In the genomic region with DNA sequence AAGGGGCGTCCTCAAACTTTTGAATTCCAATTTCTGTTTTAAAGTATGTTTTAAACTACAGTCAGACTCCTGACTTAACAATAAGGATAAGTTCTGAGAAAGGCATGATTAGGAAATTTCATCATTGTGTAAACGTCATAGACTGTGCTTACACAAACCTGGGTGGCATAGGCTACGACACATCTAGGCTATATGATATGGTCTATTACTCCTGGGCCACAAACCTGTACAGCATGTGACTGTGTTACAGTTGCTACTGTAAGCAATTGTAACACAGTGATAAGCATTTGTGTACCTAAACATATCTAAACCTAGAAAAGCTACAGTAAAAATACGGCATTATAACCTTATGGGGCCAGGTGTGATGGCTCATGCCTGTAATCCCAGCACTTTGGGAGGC, we compare ENCODE assay signal across 17 cellular contexts. TPM values are rescaled to one million over a fixed set of nuclear protein-coding genes. Genes with fewer than 3 reads are reported as not detected.
DNase-seq lines count a peak whose midpoint lies in the region; ATAC-seq, FAIRE-seq and TF ChIP-seq lines count a peak whose summit lies in the region.
"Had no signal": no experiment of that assay in that cellular context is flagged by ENCODE, and none has a peak within 500 bp of the region (broad histone marks: within the 10 kb centered on the region; RNA-seq: fewer than 3 reads in every experiment).

No MANE protein-coding gene starts in this region.

- TF ChIP-seq RAD21 in IMR-90 (IDR thresholded peaks at IDR 0.05; ENCODE audit: low read length): no peak

- H2BK120ac ChIP-seq in IMR-90 (ENCODE audit: low read depth, low read length): no peak overlapping the region

- DNase-seq in IMR-90: peak; percentile 24
- DNase-seq in bronchial epithelial cell (ENCODE audit: low read depth): peak; percentile 42
- DNase-seq in fibroblast of pulmonary artery (ENCODE audit: low read depth): peak; percentile 19
- no peak for DNase-seq in WTC11 (ENCODE audit: low spot score)
- no peak for DNase-seq in activated CD4-positive, alpha-beta T cell treated with anti-CD3 and anti-CD28 coated beads for 4 hours
- DNase-seq in DMS53 (lab: John Stamatoyannopoulos, UW): no peak
- DNase-seq: ACHN; CD4-positive, CD25-positive, alpha-beta regulatory T cell; DMS 273 treated with DMSO at 0.1 percent for 48 hours; DMS79; GOT3 had no signal

- POLR2A ChIA-PET in IMR-90 (lab: Charles Lee; ENCODE audit: unreplicated experiment) (no interaction called here), WTC11 (lab: Charles Lee) (no interaction called here)

- ATAC-seq in IMR-90 (ENCODE audit: low read depth): no peak
- no peak for ATAC-seq in GM18505 (IDR thresholded peaks at IDR 0.05; ENCODE audit: unreplicated experiment)
- no peak for ATAC-seq in WTC11
- ATAC-seq: GM12878 had no signal

- H3K36me3 Mint-ChIP-seq in WTC11: no peaks in the 10 kb centered on the region
- H3K36me3 Mint-ChIP-seq: CD4-positive, CD25-positive, alpha-beta regulatory T cell had no signal

- H3K27me3 Mint-ChIP-seq in WTC11 (ENCODE audit: low read depth): no peaks in the 10 kb centered on the region
- H3K27me3 Mint-ChIP-seq: CD4-positive, CD25-positive, alpha-beta regulatory T cell had no signal

- BruUV-seq in IMR-90 (replicated peaks; lab: Mats Ljungman, UMichigan): no TSS peak

- no peak overlapping the region for H2AK5ac ChIP-seq in IMR-90 (ENCODE audit: low read depth, low read length)

- H3K27me3 ChIP-seq in IMR-90 (ENCODE audit: control insufficient read depth, insufficient read depth, low read length): peaks cover 4% of the 10 kb centered on the region
- H3K27me3 ChIP-seq in bronchial epithelial cell (ENCODE audit: control insufficient read depth, insufficient read depth, low read length): no peaks in the 10 kb centered on the region
- H3K27me3 ChIP-seq in neutrophil: no peaks in the 10 kb centered on the region
- H3K27me3 ChIP-seq: BLaER1 treated with 17β-estradiol and CSF1 and Interleukin-3, amounts not matched to agents 10 nM and 100 nM had no signal

- intact Hi-C loops in IMR-90 (cut with micrococcal nuclease): no loop called here

- no peak overlapping the region for H2BK15ac ChIP-seq in IMR-90 (ENCODE audit: low read depth, low read length)

- no peak overlapping the region for H3K4me3 ChIP-seq in IMR-90 (ENCODE audit: insufficient read depth, low read depth, low read length)
- H3K4me3 ChIP-seq in bronchial epithelial cell (ENCODE audit: low read depth, low read length): no peak overlapping the region
- H3K4me3 ChIP-seq in fibroblast of pulmonary artery (replicated peaks; ENCODE audit: low read depth, low read length): no peak overlapping the region
- H3K4me3 ChIP-seq in neutrophil (ENCODE audit: low read depth in 1 of 2, low read length in 1 of 2): no peak overlapping the region
- H3K4me3 ChIP-seq: BLaER1 treated with 17β-estradiol and CSF1 and Interleukin-3, amounts not matched to agents 10 nM and 100 nM; GM12878; HAP-1 had no signal

- H3K4me3 Mint-ChIP-seq in WTC11: no peak overlapping the region

- WGBS in IMR-90 (ENCODE audit: extremely low coverage in 2 of 2, insufficient read length in 1 of 2), 2 experiments: 60% methylated on average over 2 of the region's 4 CpGs; no CpG with 5 or more reads in 1 of the 2 experiments

- H4K8ac ChIP-seq in IMR-90 (ENCODE audit: low read depth in 2 of 2, low read length in 2 of 2): no peak overlapping the region

- no peak overlapping the region for H4K91ac ChIP-seq in IMR-90 (ENCODE audit: insufficient read depth, low read depth, low read length)

- no peak overlapping the region for H3K4me2 ChIP-seq in IMR-90 (ENCODE audit: low read depth, low read length)
- H3K4me2 ChIP-seq: BLaER1 treated with 17β-estradiol and CSF1 and Interleukin-3, amounts not matched to agents 10 nM and 100 nM had no signal

- H4K5ac ChIP-seq in IMR-90 (ENCODE audit: low read depth, low read length): no peak overlapping the region

- H3K14ac ChIP-seq in IMR-90 (replicated peaks; ENCODE audit: low read depth, low read length): no peak overlapping the region

- no peaks in the 10 kb centered on the region for H3K9me1 ChIP-seq in IMR-90 (ENCODE audit: insufficient read depth, low read length)

- no peak overlapping the region for H3K4ac ChIP-seq in IMR-90 (ENCODE audit: low read depth, low read length)

- H3K36me3 ChIP-seq in IMR-90 (ENCODE audit: control insufficient read depth, insufficient read depth, low read length): no peaks in the 10 kb centered on the region
- no peaks in the 10 kb centered on the region for H3K36me3 ChIP-seq in bronchial epithelial cell (ENCODE audit: control insufficient read depth, insufficient read depth, low read length)
- no peaks in the 10 kb centered on the region for H3K36me3 ChIP-seq in neutrophil
- H3K36me3 ChIP-seq: BLaER1 treated with 17β-estradiol and CSF1 and Interleukin-3, amounts not matched to agents 10 nM and 100 nM; HAP-1 had no signal

- no peak overlapping the region for H2AK9ac ChIP-seq in IMR-90 (replicated peaks; ENCODE audit: low read depth, low read length, poor library complexity)

- H3K56ac ChIP-seq in IMR-90 (ENCODE audit: extremely low read depth, insufficient read depth, low read length): no peak overlapping the region

- peaks cover 8% of the 10 kb centered on the region; the same call in 1 of the 2 replicates for H3K4me1 ChIP-seq in IMR-90 (ENCODE audit: control insufficient read depth, insufficient read depth, low read length)
- H3K4me1 ChIP-seq in neutrophil (ENCODE audit: control insufficient read depth in 1 of 2, insufficient read depth in 1 of 2, low read depth in 1 of 2, low read length in 1 of 2): peaks cover 28 to 32% of the 10 kb centered on the region in 2 experiments

- CTCF ChIA-PET in IMR-90 (lab: Yijun Ruan, JAX): no interaction called here
- CTCF ChIA-PET in WTC11 (lab: Charles Lee): no interaction called here

- in situ Hi-C loops in IMR-90 (cut with MboI; ENCODE audit: low sequenced_read_pairs): no loop called here

- H4K20me1 ChIP-seq in IMR-90 (ENCODE audit: insufficient read depth, low read length): no peaks in the 10 kb centered on the region
- H4K20me1 ChIP-seq: BLaER1 treated with 17β-estradiol and CSF1 and Interleukin-3, amounts not matched to agents 10 nM and 100 nM had no signal

- dilution Hi-C loops in IMR-90 (cut with HindIII; ENCODE audit: low sequenced_read_pairs, unreplicated experiment): no loop called here

- no peak overlapping the region for H2BK20ac ChIP-seq in IMR-90 (ENCODE audit: low read depth, low read length)

- no peak for FAIRE-seq in bronchial epithelial cell (lab: Jason Lieb, UNC)
- FAIRE-seq: GM12878, GM19239 had no signal

- H3K18ac ChIP-seq in IMR-90 (ENCODE audit: low read depth, low read length): no peak overlapping the region

- H2BK5ac ChIP-seq in IMR-90 (ENCODE audit: low read depth, low read length, poor library complexity, severe bottlenecking): no peak overlapping the region

- peaks cover 15% of the 10 kb centered on the region for H3K4me1 Mint-ChIP-seq in WTC11

- TF ChIP-seq CTCF in IMR-90 (conservative IDR thresholded peaks at IDR 0.05; ENCODE audit: low read depth, low read length) (no peak), bronchial epithelial cell (IDR thresholded peaks at IDR 0.05; ENCODE audit: insufficient read depth, low read length, severe bottlenecking) (no peak), fibroblast of pulmonary artery (IDR thresholded peaks at IDR 0.05; ENCODE audit: low read length, missing control alignments) (no peak), neutrophil (IDR thresholded peaks at IDR 0.05) (no peak), WTC11 (IDR thresholded peaks at IDR 0.05) (no peak)

- H3K27ac ChIP-seq in IMR-90 (ENCODE audit: insufficient read depth, low read length) (no peak overlapping the region), neutrophil (peak overlapping the region; percentile 10)
- H3K27ac ChIP-seq: BLaER1 treated with 17β-estradiol and CSF1 and Interleukin-3, amounts not matched to agents 10 nM and 100 nM had no signal

- H3K23ac ChIP-seq in IMR-90 (ENCODE audit: low read depth, low read length): no peak overlapping the region

- no peak overlapping the region for H3K9ac ChIP-seq in IMR-90 (ENCODE audit: low read depth, low read length)
- H3K9ac ChIP-seq: BLaER1 treated with 17β-estradiol and CSF1 and Interleukin-3, amounts not matched to agents 10 nM and 100 nM had no signal

- TF ChIP-seq POLR2A in IMR-90 (IDR thresholded peaks at IDR 0.05; ENCODE audit: low read depth, low read length): no peak
- TF ChIP-seq POLR2A in GM18505 (IDR thresholded peaks at IDR 0.05; ENCODE audit: borderline replicate concordance, extremely low read depth, insufficient read depth, insufficient read length): no peak

- no peaks in the 10 kb centered on the region for H3K9me3 ChIP-seq in IMR-90 (ENCODE audit: control insufficient read depth, insufficient read depth, low read length)
- no peaks in the 10 kb centered on the region for H3K9me3 ChIP-seq in neutrophil
- H3K9me3 ChIP-seq: BLaER1 treated with 17β-estradiol and CSF1 and Interleukin-3, amounts not matched to agents 10 nM and 100 nM; HAP-1 had no signal

- H3K79me1 ChIP-seq in IMR-90 (ENCODE audit: low read depth in 1 of 2, low read length in 2 of 2): no peaks in the 10 kb centered on the region

- H3K9me3 Mint-ChIP-seq in WTC11: no peaks in the 10 kb centered on the region

- H2AFZ ChIP-seq in IMR-90 (replicated peaks; ENCODE audit: low read length, poor library complexity): no peak overlapping the region

- H3K27ac Mint-ChIP-seq in WTC11: no peak overlapping the region

TF ChIP-seq in IMR-90, 13 proteins besides CTCF, POLR2A, EP300 and RAD21 (continues in another document):
- TF ChIP-seq CEBPB (IDR thresholded peaks at IDR 0.05; ENCODE audit: low read depth, low read length): no peak
- TF ChIP-seq RCOR1 (IDR thresholded peaks at IDR 0.05; ENCODE audit: insufficient replicate concordance, low read length): no peak
- no peak for TF ChIP-seq MAFK (IDR thresholded peaks at IDR 0.05; ENCODE audit: low read depth, low read length)

TF ChIP-seq in WTC11, 78 proteins besides CTCF, POLR2A, EP300 and RAD21 (continues in another document):
- TF ChIP-seq ZNF416 (CRISPR knock-in tag; IDR thresholded peaks at IDR 0.05): no peak
- no peak for TF ChIP-seq ZNF138 (CRISPR knock-in tag; conservative IDR thresholded peaks at IDR 0.05)

RNA-seq across cellular contexts. Expression of a gene that starts 8.2 kb away (rescaled TPM):
- 8.6 and 13.3 TPM in 2 replicates for total RNA-seq in IMR-90 (2012; rRNA removed)
- polyA plus RNA-seq in IMR-90 (2012; rRNA removed): 7.5 and 8.5 TPM in 2 replicates
- 3.9 and 6.8 TPM in 2 replicates for polyA plus RNA-seq in IMR-90 (2012; cell fraction: cytosol; rRNA removed)
- polyA plus RNA-seq in IMR-90 (2012; cell fraction: nucleus; rRNA removed; ENCODE audit: low replicate concordance): 13.4 and 17.4 TPM in 2 replicates
- 7.0 and 8.4 TPM in 2 replicates for total RNA-seq in bronchial epithelial cell
- 35.4 to 38.7 TPM (median 36.9 TPM) in 3 replicates for total RNA-seq in WTC11 (2021)

RNA-seq across cellular contexts. Expression of a gene that starts 45.2 kb away (rescaled TPM):
- total RNA-seq in IMR-90 (2012; rRNA removed) (0.28 and 0.36 TPM in 2 replicates), bronchial epithelial cell (1.8 and 2.9 TPM in 2 replicates), WTC11 (2021) (3.7 to 5.3 TPM (median 5.2 TPM) in 3 replicates)
- 0.30 and 0.36 TPM in 2 replicates for polyA plus RNA-seq in IMR-90 (2012; rRNA removed)
- polyA plus RNA-seq in IMR-90 (2012; cell fraction: cytosol; rRNA removed): 0.06 and 0.12 TPM in 2 replicates
- polyA plus RNA-seq in IMR-90 (2012; cell fraction: nucleus; rRNA removed; ENCODE audit: low replicate concordance): 0.05 and 0.48 TPM in 2 replicates

Comparison
In these comparisons a context has a peak if more than half of its experiments do, and no peak if none do; other contexts are left out.
1. DNase-seq: peak in IMR-90 (single experiment), bronchial epithelial cell (single experiment) and fibroblast of pulmonary artery (single experiment); none in WTC11 (single experiment), activated CD4-positive, alpha-beta T cell treated with anti-CD3 and anti-CD28 coated beads for 4 hours (0 of 2) and DMS53 (single experiment).